Comparison of ENCODE assay signal across 1 cellular context in genomic region chr7:2633538-2634264, GRCh38.
A peak's percentile ranks its signal among the peaks of the same experiment; 100 is the strongest.
TF ChIP-seq lines count a peak whose summit lies in the region.

No MANE protein-coding gene starts in this region.

TF ChIP-seq in HepG2, 621 proteins besides CTCF, POLR2A, EP300 and RAD21 (continued from another document):
- TF ChIP-seq XRCC5 (optimal IDR thresholded peaks at IDR 0.05; ENCODE audit: low read length), result peak; percentile 42
- no peak for TF ChIP-seq TCF12 (IDR thresholded peaks at IDR 0.05)
- 0 out of 2 replicates have a peak, but pooled peaks have one; percentile 58 for TF ChIP-seq TCF12 (CRISPR knock-in tag; IDR thresholded peaks at IDR 0.05)
- TF ChIP-seq ZNF766 (CRISPR knock-in tag; IDR thresholded peaks at IDR 0.05; ENCODE audit: borderline replicate concordance), result no peak
- TF ChIP-seq TAF1 (CRISPR knock-in tag; IDR thresholded peaks at IDR 0.05), result no peak
- TF ChIP-seq, protein P1, sequence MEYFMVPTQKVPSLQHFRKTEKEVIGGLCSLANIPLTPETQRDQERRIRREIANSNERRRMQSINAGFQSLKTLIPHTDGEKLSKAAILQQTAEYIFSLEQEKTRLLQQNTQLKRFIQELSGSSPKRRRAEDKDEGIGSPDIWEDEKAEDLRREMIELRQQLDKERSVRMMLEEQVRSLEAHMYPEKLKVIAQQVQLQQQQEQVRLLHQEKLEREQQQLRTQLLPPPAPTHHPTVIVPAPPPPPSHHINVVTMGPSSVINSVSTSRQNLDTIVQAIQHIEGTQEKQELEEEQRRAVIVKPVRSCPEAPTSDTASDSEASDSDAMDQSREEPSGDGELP (IDR thresholded peaks at IDR 0.05; ENCODE audit: borderline replicate concordance, low read depth), result no peak
- peak; percentile 85 for TF ChIP-seq FOSL2 (CRISPR knock-in tag; IDR thresholded peaks at IDR 0.05)
- TF ChIP-seq ZNF891 (CRISPR knock-in tag; IDR thresholded peaks at IDR 0.05), result peak; percentile 61; the same call in 1 of the 2 replicates
- TF ChIP-seq DZIP1 (CRISPR knock-in tag; IDR thresholded peaks at IDR 0.05), result peak; percentile 60; the same call in 1 of the 2 replicates
- no peak for TF ChIP-seq ZNF724P (CRISPR knock-in tag; IDR thresholded peaks at IDR 0.05; ENCODE audit: borderline replicate concordance)
- TF ChIP-seq, protein P2, sequence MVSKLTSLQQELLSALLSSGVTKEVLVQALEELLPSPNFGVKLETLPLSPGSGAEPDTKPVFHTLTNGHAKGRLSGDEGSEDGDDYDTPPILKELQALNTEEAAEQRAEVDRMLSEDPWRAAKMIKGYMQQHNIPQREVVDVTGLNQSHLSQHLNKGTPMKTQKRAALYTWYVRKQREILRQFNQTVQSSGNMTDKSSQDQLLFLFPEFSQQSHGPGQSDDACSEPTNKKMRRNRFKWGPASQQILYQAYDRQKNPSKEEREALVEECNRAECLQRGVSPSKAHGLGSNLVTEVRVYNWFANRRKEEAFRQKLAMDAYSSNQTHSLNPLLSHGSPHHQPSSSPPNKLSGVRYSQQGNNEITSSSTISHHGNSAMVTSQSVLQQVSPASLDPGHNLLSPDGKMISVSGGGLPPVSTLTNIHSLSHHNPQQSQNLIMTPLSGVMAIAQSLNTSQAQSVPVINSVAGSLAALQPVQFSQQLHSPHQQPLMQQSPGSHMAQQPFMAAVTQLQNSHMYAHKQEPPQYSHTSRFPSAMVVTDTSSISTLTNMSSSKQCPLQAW (CRISPR knock-in tag; IDR thresholded peaks at IDR 0.05), result 0 out of 2 replicates have a peak, but pooled peaks have one; percentile 17
- TF ChIP-seq MXD1 (CRISPR knock-in tag; IDR thresholded peaks at IDR 0.05), result peak; percentile 62; the same call in 1 of the 2 replicates
- 0 out of 2 replicates have a peak, but pooled peaks have one; percentile 39 for TF ChIP-seq ZNF292 (CRISPR knock-in tag; IDR thresholded peaks at IDR 0.05; ENCODE audit: borderline replicate concordance, low read depth)
- no peak for TF ChIP-seq NFYC (CRISPR knock-in tag; IDR thresholded peaks at IDR 0.05)
- peak; percentile 73 for TF ChIP-seq ZNF687 (CRISPR knock-in tag; IDR thresholded peaks at IDR 0.05)
- 0 out of 2 replicates have a peak, but pooled peaks have one; percentile 21 for TF ChIP-seq MYNN (CRISPR knock-in tag; IDR thresholded peaks at IDR 0.05; ENCODE audit: low read depth)
- TF ChIP-seq ZBTB7A (CRISPR knock-in tag; IDR thresholded peaks at IDR 0.05), result peak; percentile 52; the same call in 1 of the 2 replicates
- no peak for TF ChIP-seq MAFF (IDR thresholded peaks at IDR 0.05; ENCODE audit: low read depth, low read length)
- TF ChIP-seq GABPB1 (CRISPR knock-in tag; IDR thresholded peaks at IDR 0.05), result peak; percentile 12; the same call in 1 of the 2 replicates
- peak; percentile 37; the same call in 1 of the 2 replicates for TF ChIP-seq ZFX (CRISPR knock-in tag; IDR thresholded peaks at IDR 0.05; ENCODE audit: low read depth)
- TF ChIP-seq SAP130 (CRISPR knock-in tag; IDR thresholded peaks at IDR 0.05; ENCODE audit: low read depth), result peak; percentile 38; the same call in 1 of the 2 replicates
- peak; percentile 45; the same call in 1 of the 2 replicates for TF ChIP-seq ZNF770 (CRISPR knock-in tag; IDR thresholded peaks at IDR 0.05)
- TF ChIP-seq CREBL2 (CRISPR knock-in tag; IDR thresholded peaks at IDR 0.05; ENCODE audit: borderline replicate concordance), result no peak
- 0 out of 2 replicates have a peak, but pooled peaks have one; percentile 58 for TF ChIP-seq ZNF138 (CRISPR knock-in tag; IDR thresholded peaks at IDR 0.05; ENCODE audit: low read depth)
- TF ChIP-seq KDM5B (CRISPR knock-in tag; IDR thresholded peaks at IDR 0.05; ENCODE audit: borderline replicate concordance), result 0 out of 2 replicates have a peak, but pooled peaks have one; percentile 38
- peak; percentile 21; the same call in 1 of the 2 replicates for TF ChIP-seq ZBTB4 (CRISPR knock-in tag; IDR thresholded peaks at IDR 0.05; ENCODE audit: borderline replicate concordance)
- TF ChIP-seq ZBTB26 (CRISPR knock-in tag; IDR thresholded peaks at IDR 0.05; ENCODE audit: borderline replicate concordance), result peak; percentile 19; the same call in 1 of the 2 replicates
- peak; percentile 43 for TF ChIP-seq ZNF746 (CRISPR knock-in tag; IDR thresholded peaks at IDR 0.05)
- peak; percentile 65 for TF ChIP-seq AGO2 (optimal IDR thresholded peaks at IDR 0.05; ENCODE audit: low read depth, low read length)
- peak; percentile 39; the same call in 1 of the 2 replicates for TF ChIP-seq TBX2 (CRISPR knock-in tag; IDR thresholded peaks at IDR 0.05; ENCODE audit: borderline replicate concordance)
